In genomic region chr1:85707990-85708825, GRCh38 we compare ENCODE assay signal across 8 cellular contexts. TPM values are rescaled to one million over a fixed set of nuclear protein-coding genes. Genes with fewer than 3 reads are reported as not detected.
DNase-seq lines count a peak whose midpoint lies in the region; ATAC-seq and TF ChIP-seq lines count a peak whose summit lies in the region.

ZNHIT6 (minus strand) TSS chr1:85708433; CDS start chr1:85708284, 149 bp downstream.

- peaks cover 21% of the 10 kb centered on the region for H3K36me3 Mint-ChIP-seq in activated naive CD4-positive, alpha-beta T cell treated with anti-CD3 and anti-CD28 coated beads, Interleukin-2, amount 10 ng/mL, durations not matched to agents 7 days and 5 days

- H3K4me1 Mint-ChIP-seq in activated naive CD4-positive, alpha-beta T cell treated with anti-CD3 and anti-CD28 coated beads, Interleukin-2, amount 10 ng/mL, durations not matched to agents 7 days and 5 days: peaks cover 23% of the 10 kb centered on the region

- H3K4me3 ChIP-seq in NB4 (ENCODE audit: low read depth, low read length): peak within 1 kb of the TSS; percentile 93

- H3K27ac ChIP-seq in temporal lobe (ENCODE audit: low read depth, low read length): peak within 1 kb of the TSS; percentile 63

- CTCF ChIA-PET in activated naive CD4-positive, alpha-beta T cell treated with anti-CD3 and anti-CD28 coated beads, Interleukin-2, amount 10 ng/mL, durations not matched to agents 7 days and 5 days (lab: Charles Lee): interaction anchor here (1.0 kb wide), 2 partner anchors 15 to 27 kb away, joined by 4 to 7 read pairs; no protein-coding TSS in a partner anchor

- peak; percentile 84 for ATAC-seq in HG02571 (IDR thresholded peaks at IDR 0.05; ENCODE audit: unreplicated experiment)

- H3K4me3 Mint-ChIP-seq in activated naive CD4-positive, alpha-beta T cell treated with anti-CD3 and anti-CD28 coated beads, Interleukin-2, amount 10 ng/mL, durations not matched to agents 7 days and 5 days: no peak within 1 kb of the TSS

- no peaks in the 10 kb centered on the region for H3K27me3 Mint-ChIP-seq in activated naive CD4-positive, alpha-beta T cell treated with anti-CD3 and anti-CD28 coated beads, Interleukin-2, amount 10 ng/mL, durations not matched to agents 7 days and 5 days

- H3K9me3 Mint-ChIP-seq in activated naive CD4-positive, alpha-beta T cell treated with anti-CD3 and anti-CD28 coated beads, Interleukin-2, amount 10 ng/mL, durations not matched to agents 7 days and 5 days: no peaks in the 10 kb centered on the region

- peak; percentile 60 for TF ChIP-seq POLR2A in NB4 (IDR thresholded peaks at IDR 0.05; ENCODE audit: extremely low read depth, insufficient read length)

- no peak within 1 kb of the TSS for H3K27ac Mint-ChIP-seq in activated naive CD4-positive, alpha-beta T cell treated with anti-CD3 and anti-CD28 coated beads, Interleukin-2, amount 10 ng/mL, durations not matched to agents 7 days and 5 days

- DNase-seq in GM10266 (ENCODE audit: extremely low spot score): peak; percentile 78
- peak; percentile 95 for DNase-seq in NB4 (ENCODE audit: low read depth)
- peak; percentile 95 for DNase-seq in SK-N-DZ (ENCODE audit: low spot score)
- DNase-seq in activated naive CD4-positive, alpha-beta T cell treated with anti-CD3 and anti-CD28 coated beads, Interleukin-2, amount 10 ng/mL, durations not matched to agents 7 days and 5 days: peak; percentile 93
- peak; percentile 82 for DNase-seq in glomerular endothelial cell (ENCODE audit: extremely low read depth, low read depth, low spot score)
- peak; percentile 88 for DNase-seq in occipital lobe (lab: John Stamatoyannopoulos, UW)

- TF ChIP-seq CTCF in GM10266 (IDR thresholded peaks at IDR 0.05; ENCODE audit: control insufficient read depth, insufficient read depth, low read depth, missing control alignments): no peak
- peak; percentile 5 for TF ChIP-seq CTCF in NB4 (IDR thresholded peaks at IDR 0.05; ENCODE audit: low read depth, low read length)

RNA-seq across cellular contexts. Expression of gene ZNHIT6, which starts in this region (rescaled TPM):
- polyA plus RNA-seq in SK-N-DZ (2014; cell fraction: cytosol; rRNA removed): 6.4 and 10.7 TPM in 2 replicates
- 6.7 and 8.8 TPM in 2 replicates for polyA plus RNA-seq in SK-N-DZ (2014; cell fraction: nucleus; rRNA removed)
- total RNA-seq in glomerular endothelial cell: 13.6 and 14.6 TPM in 2 replicates
- total RNA-seq in occipital lobe: 12.8 TPM
- 9.6 TPM for total RNA-seq in temporal lobe

Comparison
In these comparisons a context has a peak if more than half of its experiments do, and no peak if none do; other contexts are left out.
1. Peak in every context shown above with its lines: DNase-seq, ATAC-seq, H3K4me3 ChIP-seq and H3K27ac ChIP-seq.